8 cellular contexts compared by ENCODE assay signal in genomic region chr9:2017459-2018161, GRCh38. TPM values are rescaled to one million over a fixed set of nuclear protein-coding genes. Genes with fewer than 3 reads are reported as not detected.
DNase-seq lines count a peak whose midpoint lies in the region; ATAC-seq and TF ChIP-seq lines count a peak whose summit lies in the region.

No MANE protein-coding gene starts in this region.

- peaks cover 38 to 48% (median 41%) of the 10 kb centered on the region in 3 donors for H3K4me1 Mint-ChIP-seq in naive B cell
- H3K4me1 Mint-ChIP-seq in stimulated activated effector memory CD8-positive, alpha-beta T cell treated with anti-CD3 and anti-CD28 coated beads, Interleukin-12 subunit alpha, Interleukin-12 subunit beta, amount 100 ng/mL, for 72 hours, result peaks cover 44% of the 10 kb centered on the region

- peaks cover 0 to 1% (median 0%) of the 10 kb centered on the region in 7 donors for H3K9me3 Mint-ChIP-seq in naive B cell
- H3K9me3 Mint-ChIP-seq in stimulated activated effector memory CD8-positive, alpha-beta T cell treated with anti-CD3 and anti-CD28 coated beads, Interleukin-12 subunit alpha, Interleukin-12 subunit beta, amount 100 ng/mL, for 72 hours, result no peaks in the 10 kb centered on the region

- H3K27ac Mint-ChIP-seq in naive B cell, result peak overlapping the region; percentile 99 to 100 (median 99)
- H3K27ac Mint-ChIP-seq in stimulated activated effector memory CD8-positive, alpha-beta T cell treated with anti-CD3 and anti-CD28 coated beads, Interleukin-12 subunit alpha, Interleukin-12 subunit beta, amount 100 ng/mL, for 72 hours, result peak overlapping the region; percentile 97

- ATAC-seq in GM18909 (IDR thresholded peaks at IDR 0.05; ENCODE audit: poor library complexity, unreplicated experiment) (peak; percentile 33), HG03280 (IDR thresholded peaks at IDR 0.05; ENCODE audit: unreplicated experiment) (peak; percentile 25), naive B cell (ENCODE audit: low read depth in 2 of 2) (peak; percentile 57 to 59)
- peak; percentile 63 for ATAC-seq in stimulated activated effector memory CD8-positive, alpha-beta T cell treated with anti-CD3 and anti-CD28 coated beads, Interleukin-12 subunit alpha, Interleukin-12 subunit beta, amount 100 ng/mL, for 72 hours

- no peak for TF ChIP-seq CTCF in AG09319 (IDR thresholded peaks at IDR 0.05; ENCODE audit: low read depth, low read length)

- peaks cover 0 to 8% of the 10 kb centered on the region in 2 donors for H3K36me3 Mint-ChIP-seq in naive B cell
- H3K36me3 Mint-ChIP-seq in stimulated activated effector memory CD8-positive, alpha-beta T cell treated with anti-CD3 and anti-CD28 coated beads, Interleukin-12 subunit alpha, Interleukin-12 subunit beta, amount 100 ng/mL, for 72 hours, result peaks cover 53% of the 10 kb centered on the region

- H3K27me3 Mint-ChIP-seq in naive B cell, result peaks cover 0 to 6% (median 4%) of the 10 kb centered on the region in 3 donors

- DNase-seq in AG09319 (ENCODE audit: extremely low read depth, low read depth) (peak; percentile 58), fibroblast of gingiva (ENCODE audit: low read depth) (peak; percentile 94), naive B cell (peak; percentile 91)
- DNase-seq in activated T-helper 1 cell treated with anti-CD3 and anti-CD28 coated beads, Interleukin-2, amount 50 U/mL, for 16 hours (ENCODE audit: low read depth in 1 of 2, low spot score in 1 of 2), result peak; percentile 57 to 69
- DNase-seq in stimulated activated effector memory CD8-positive, alpha-beta T cell treated with anti-CD3 and anti-CD28 coated beads, Interleukin-12 subunit alpha, Interleukin-12 subunit beta, amount 100 ng/mL, for 72 hours (ENCODE audit: low spot score in 2 of 2), result peak; percentile 57 to 82

- peak overlapping the region; percentile 95 to 100 (median 100) for H3K4me3 Mint-ChIP-seq in naive B cell
- H3K4me3 Mint-ChIP-seq in stimulated activated effector memory CD8-positive, alpha-beta T cell treated with anti-CD3 and anti-CD28 coated beads, Interleukin-12 subunit alpha, Interleukin-12 subunit beta, amount 100 ng/mL, for 72 hours, result peak overlapping the region; percentile 99

TF ChIP-seq in PFSK-1, 5 proteins besides CTCF, POLR2A, EP300 and RAD21:
- TF ChIP-seq POLR2AphosphoS5 (IDR thresholded peaks at IDR 0.05; ENCODE audit: low read depth, low read length) (no peak), FOXP2 (optimal IDR thresholded peaks at IDR 0.05; ENCODE audit: borderline replicate concordance, extremely low read depth, extremely low read length, insufficient read depth) (peak; percentile 77), TAF1 (IDR thresholded peaks at IDR 0.05; ENCODE audit: borderline replicate concordance, insufficient read depth, low read length) (0 out of 2 replicates have a peak, but pooled peaks have one; percentile 12), SIN3A (IDR thresholded peaks at IDR 0.05; ENCODE audit: borderline replicate concordance, insufficient read depth, low read length) (no peak)

RNA-seq across cellular contexts. Expression of gene SMARCA2, which starts 2.5 kb away (rescaled TPM):
- polyA plus RNA-seq in PFSK-1 (2012; ENCODE audit: insufficient read length, low read depth), result 37.2 TPM
- polyA plus RNA-seq in naive B cell (ENCODE audit: low read depth in 6 of 6), result 10 to 100 TPM; 22.4 to 58.5 (median 39.8) TPM

Comparison
In these comparisons a context has a peak if more than half of its experiments do, and no peak if none do; other contexts are left out.
1. Peak in every context shown above with its lines: DNase-seq and ATAC-seq.